9 cellular contexts compared by ENCODE assay signal in the genomic region with DNA sequence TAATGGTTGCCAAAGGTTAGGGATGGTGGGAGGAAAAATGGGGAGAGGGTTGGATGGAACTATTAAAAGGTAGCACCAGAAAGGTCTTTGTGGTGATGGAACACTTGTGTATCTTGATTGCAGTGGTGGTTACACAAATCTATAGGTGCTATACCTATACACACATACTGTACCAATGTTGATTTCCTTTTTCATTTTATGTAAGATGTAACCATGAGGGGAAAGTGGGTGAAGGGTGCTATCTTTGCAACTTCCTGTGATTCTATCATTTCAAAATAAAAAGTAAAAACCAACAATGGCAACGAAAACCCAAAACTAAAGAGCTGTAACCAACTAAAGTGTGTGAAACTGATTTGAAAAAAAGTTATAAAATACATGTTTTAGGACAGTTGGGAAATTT. TPM values are rescaled to one million over a fixed set of nuclear protein-coding genes. Genes with fewer than 3 reads are reported as not detected.
DNase-seq lines count a peak whose midpoint lies in the region; ATAC-seq, FAIRE-seq and TF ChIP-seq lines count a peak whose summit lies in the region.
"Had no signal": no experiment of that assay in that cellular context is flagged by ENCODE, and none has a peak within 500 bp of the region (broad histone marks: within the 10 kb centered on the region; RNA-seq: fewer than 3 reads in every experiment).

No MANE protein-coding gene starts in this region.

- H3K4me3 Mint-ChIP-seq in type B pancreatic cell = peak overlapping the region; percentile 96

- H3K4me1 ChIP-seq in HepG2 (ENCODE audit: insufficient read depth, low read length) (no peaks in the 10 kb centered on the region), right lobe of liver (peaks cover 0 to 5% (median 0%) of the 10 kb centered on the region in 4 donors), iPS-18a (ENCODE audit: control insufficient read depth, low read depth, low read length) (peaks cover 4% of the 10 kb centered on the region)

- no peak overlapping the region for H2AFZ ChIP-seq in HepG2 (ENCODE audit: low read length)

- H4K20me1 ChIP-seq in HepG2 (ENCODE audit: insufficient read depth, low read length) = no peaks in the 10 kb centered on the region

- H3K9ac ChIP-seq in HepG2 (ENCODE audit: insufficient read depth, low read depth, low read length) (no peak overlapping the region), iPS-18a (ENCODE audit: low read length) (peak overlapping the region; percentile 86)

- H3K4me1 Mint-ChIP-seq in type B pancreatic cell (ENCODE audit: unreplicated experiment) = peaks cover 18% of the 10 kb centered on the region

- peak overlapping the region; percentile 88 for H3K27ac Mint-ChIP-seq in type B pancreatic cell

- no peak for TF ChIP-seq RAD21 in HepG2 (CRISPR knock-in tag; IDR thresholded peaks at IDR 0.05)

- peaks cover 9% of the 10 kb centered on the region for H3K9me3 Mint-ChIP-seq in type B pancreatic cell

- H3K4me3 ChIP-seq in HepG2 (replicated peaks in 1 of 3; ENCODE audit: insufficient read depth in 1 of 3, low read depth in 2 of 3, low read length in 3 of 3) (no peak overlapping the region), right lobe of liver (no peak overlapping the region), iPS-18a (ENCODE audit: low read length) (peak overlapping the region; percentile 75)

- 40% methylated on average over 1 of the region's 1 CpG for WGBS in HepG2 (ENCODE audit: low lambda C conversion rate)
- WGBS in right lobe of liver (ENCODE audit: insufficient coverage, low coverage, low lambda C conversion rate, missing lambda C conversion rate) = 84% methylated on average over 1 of the region's 1 CpG

- DNase-seq in HepG2 (ENCODE audit: low spot score) (no peak), right lobe of liver (no peak), type B pancreatic cell (ENCODE audit: extremely low spot score, unreplicated experiment) (no peak), D341Med (ENCODE audit: low spot score) (no peak), cerebellar nuclear complex (lab: John Stamatoyannopoulos, UW) (no peak), RPMI8226 (no peak)
- DNase-seq: central memory CD4-positive, alpha-beta T cell had no signal

- ATAC-seq in HepG2 (no peak), right lobe of liver (no peak)

- H3K9me3 ChIP-seq in HepG2 (ENCODE audit: low read length) (no peaks in the 10 kb centered on the region; the same call in 1 of the 2 replicates), right lobe of liver (peaks cover 0 to 10% (median 8%) of the 10 kb centered on the region in 4 donors), iPS-18a (ENCODE audit: control insufficient read depth, low read depth, low read length) (peaks cover 12% of the 10 kb centered on the region)

- no peak for FAIRE-seq in HepG2 (lab: Jason Lieb, UNC)

- TF ChIP-seq CTCF in HepG2 (CRISPR knock-in tag; IDR thresholded peaks at IDR 0.05) = no peak
- no peak for TF ChIP-seq CTCF in right lobe of liver (IDR thresholded peaks at IDR 0.05)
- TF ChIP-seq CTCF in VCaP (conservative IDR thresholded peaks at IDR 0.05) = no peak
- no peak for TF ChIP-seq CTCF in type B pancreatic cell (conservative IDR thresholded peaks at IDR 0.05)

- CTCF ChIA-PET in HepG2 (lab: Yijun Ruan, JAX; ENCODE audit: low intra/inter-chr PET ratio, low total read pairs) = no interaction called here

- no peaks in the 10 kb centered on the region for H3K27me3 Mint-ChIP-seq in type B pancreatic cell

- peaks cover 2 to 8% of the 10 kb centered on the region in 2 experiments; a peak in 2 of 5 replicates for H3K36me3 ChIP-seq in HepG2 (replicated peaks in 1 of 2; ENCODE audit: control insufficient read depth in 1 of 2, insufficient read depth in 2 of 2, low read length in 2 of 2)
- peaks cover 0 to 23% (median 5%) of the 10 kb centered on the region in 4 donors for H3K36me3 ChIP-seq in right lobe of liver
- peaks cover 29% of the 10 kb centered on the region for H3K36me3 ChIP-seq in iPS-18a (ENCODE audit: control insufficient read depth, low read depth, low read length)

- no peak for TF ChIP-seq EP300 in HepG2 (IDR thresholded peaks at IDR 0.05; ENCODE audit: low read depth in 2 of 2, low read length in 2 of 2)
- no peak for TF ChIP-seq EP300 in HepG2 (CRISPR knock-in tag; IDR thresholded peaks at IDR 0.05; ENCODE audit: borderline replicate concordance)

- in situ Hi-C loops in HepG2 (cut with HindIII; ENCODE audit: extremely low pct_ligation_motif_present, low pct_unique_long_range_greater_than_20kb) = no loop called here

- POLR2A ChIA-PET in HepG2 (lab: Yijun Ruan, JAX) = no interaction called here

- intact Hi-C loops in HepG2 (cut with micrococcal nuclease; ENCODE audit: unreplicated experiment) (no loop called here), right lobe of liver (cut with DNase I) (no loop called here)

- H3K79me2 ChIP-seq in HepG2 (ENCODE audit: insufficient read depth, low read length) = no peaks in the 10 kb centered on the region

- TF ChIP-seq POLR2A in HepG2 (IDR thresholded peaks at IDR 0.05; ENCODE audit: insufficient read depth in 1 of 2, low read depth in 2 of 2, low read length in 2 of 2) (no peak), right lobe of liver (IDR thresholded peaks at IDR 0.05) (no peak)

- H3K36me3 Mint-ChIP-seq in type B pancreatic cell = peaks cover 50% of the 10 kb centered on the region

- H3K27ac ChIP-seq in HepG2 (ENCODE audit: extremely low read length, insufficient read depth, low read length) (no peak overlapping the region), right lobe of liver (no peak overlapping the region), VCaP (peak overlapping the region; percentile 85), iPS-18a (ENCODE audit: low read length) (no peak overlapping the region)

- no peak overlapping the region for H3K4me2 ChIP-seq in HepG2 (ENCODE audit: low read depth, low read length)

- no TSS peak for BruUV-seq in HepG2 (replicated peaks; lab: Mats Ljungman, UMichigan)

- H3K27me3 ChIP-seq in HepG2 (ENCODE audit: control insufficient read depth in 1 of 2, insufficient read depth in 2 of 2, low read length in 2 of 2) = no peaks in the 10 kb centered on the region
- no peaks in the 10 kb centered on the region for H3K27me3 ChIP-seq in right lobe of liver
- no peaks in the 10 kb centered on the region for H3K27me3 ChIP-seq in iPS-18a (ENCODE audit: control insufficient read depth, insufficient read depth, low read length)

TF ChIP-seq in HepG2, 621 proteins besides CTCF, POLR2A, EP300 and RAD21 (continues in another document):
- no peak for TF ChIP-seq ZNF749 (CRISPR knock-in tag; IDR thresholded peaks at IDR 0.05; ENCODE audit: borderline replicate concordance)
- TF ChIP-seq ELF4 (CRISPR knock-in tag; IDR thresholded peaks at IDR 0.05; ENCODE audit: borderline replicate concordance) = no peak

RNA-seq across cellular contexts. Expression of gene ZNF35, which starts 0.8 kb away (rescaled TPM):
- total RNA-seq in HepG2 (2016; rRNA removed; fragmentation: Illumina TruSeq; extraction: Trizol) (0.22 and 0.62 TPM in 2 replicates), right lobe of liver (1 to 10 TPM; 1.6 to 3.0 (median 2.1) TPM), type B pancreatic cell (ENCODE audit: low replicate concordance) (12.9 and 18.7 TPM in 2 replicates)
- 0.18 TPM in 1 of 2 replicates, not detected in the other for total RNA-seq in HepG2 (2016; cell fraction: cytosol; rRNA removed; fragmentation: Illumina TruSeq; extraction: Trizol; ENCODE audit: low read depth)
- total RNA-seq in HepG2 (2016; cell fraction: insoluble cytoplasmic fraction; rRNA removed; fragmentation: Illumina TruSeq; extraction: Trizol) = 0.16 and 0.37 TPM in 2 replicates
- 0.25 and 0.38 TPM in 2 replicates for total RNA-seq in HepG2 (2016; cell fraction: membrane; rRNA removed; fragmentation: Illumina TruSeq; extraction: Trizol)
- total RNA-seq in HepG2 (2016; cell fraction: nucleus; rRNA removed; fragmentation: Illumina TruSeq; extraction: Trizol) = 0.68 and 1.1 TPM in 2 replicates
- 0.18 and 0.20 TPM in 2 replicates for polyA plus RNA-seq in HepG2 (2011; rRNA removed)
- polyA plus RNA-seq in HepG2 (2011; cell fraction: cytosol; rRNA removed) = 0.04 and 0.19 TPM in 2 replicates
- polyA plus RNA-seq in HepG2 (2011; cell fraction: nucleus; rRNA removed) = 0.23 and 0.29 TPM in 2 replicates
- polyA plus RNA-seq in HepG2 (2012) = 0.36 and 0.47 TPM in 2 replicates
- 0.03 and 0.08 TPM in 2 replicates for polyA plus RNA-seq in HepG2 (2016; cell fraction: cytosol; fragmentation: Illumina TruSeq; extraction: Trizol; ENCODE audit: low read depth)
- polyA plus RNA-seq in HepG2 (2016; cell fraction: insoluble cytoplasmic fraction; fragmentation: Illumina TruSeq; extraction: Trizol; ENCODE audit: low read depth) = 0.22 and 0.23 TPM in 2 replicates
- 0.10 and 0.21 TPM in 2 replicates for polyA plus RNA-seq in HepG2 (2016; cell fraction: membrane; fragmentation: Illumina TruSeq; extraction: Trizol; ENCODE audit: low read depth)
- 0.46 and 0.55 TPM in 2 replicates for polyA plus RNA-seq in HepG2 (2016; cell fraction: nucleus; fragmentation: Illumina TruSeq; extraction: Trizol; ENCODE audit: insufficient read depth, low read depth)
- 0.06 and 15.9 TPM in 2 replicates for polyA minus RNA-seq in HepG2 (2011; rRNA and poly(A)+ RNA removed; ENCODE audit: low replicate concordance)
- 0.30 TPM in 1 of 2 replicates, not detected in the other for polyA minus RNA-seq in HepG2 (2011; cell fraction: cytosol; rRNA and poly(A)+ RNA removed)
- 0.64 and 1.2 TPM in 2 replicates for polyA minus RNA-seq in HepG2 (2011; cell fraction: nucleus; rRNA and poly(A)+ RNA removed)

RNA-seq across cellular contexts. Expression of gene ZNF197, which starts 22.9 kb away (rescaled TPM):
- total RNA-seq in HepG2 (2016; rRNA removed; fragmentation: Illumina TruSeq; extraction: Trizol) (6.8 and 9.9 TPM in 2 replicates), right lobe of liver (1 to 10 TPM; 4.4 to 9.5 (median 6.9) TPM), type B pancreatic cell (ENCODE audit: low replicate concordance) (20.4 and 32.7 TPM in 2 replicates)
- 2.1 and 2.9 TPM in 2 replicates for total RNA-seq in HepG2 (2016; cell fraction: cytosol; rRNA removed; fragmentation: Illumina TruSeq; extraction: Trizol; ENCODE audit: low read depth)
- 7.4 and 9.7 TPM in 2 replicates for total RNA-seq in HepG2 (2016; cell fraction: insoluble cytoplasmic fraction; rRNA removed; fragmentation: Illumina TruSeq; extraction: Trizol)
- total RNA-seq in HepG2 (2016; cell fraction: membrane; rRNA removed; fragmentation: Illumina TruSeq; extraction: Trizol) = 4.7 and 5.8 TPM in 2 replicates
- total RNA-seq in HepG2 (2016; cell fraction: nucleus; rRNA removed; fragmentation: Illumina TruSeq; extraction: Trizol) = 7.5 TPM in 2 replicates
- polyA plus RNA-seq in HepG2 (2011; rRNA removed) = 1.8 and 2.6 TPM in 2 replicates
- 1.4 and 1.8 TPM in 2 replicates for polyA plus RNA-seq in HepG2 (2011; cell fraction: cytosol; rRNA removed)
- 1.5 and 1.7 TPM in 2 replicates for polyA plus RNA-seq in HepG2 (2011; cell fraction: nucleus; rRNA removed)
- polyA plus RNA-seq in HepG2 (2012) = 3.7 and 5.2 TPM in 2 replicates
- 1.1 TPM in 2 replicates for polyA plus RNA-seq in HepG2 (2016; cell fraction: cytosol; fragmentation: Illumina TruSeq; extraction: Trizol; ENCODE audit: low read depth)
- polyA plus RNA-seq in HepG2 (2016; cell fraction: insoluble cytoplasmic fraction; fragmentation: Illumina TruSeq; extraction: Trizol; ENCODE audit: low read depth) = 7.0 and 8.2 TPM in 2 replicates
- 1.9 and 2.5 TPM in 2 replicates for polyA plus RNA-seq in HepG2 (2016; cell fraction: membrane; fragmentation: Illumina TruSeq; extraction: Trizol; ENCODE audit: low read depth)
- polyA plus RNA-seq in HepG2 (2016; cell fraction: nucleus; fragmentation: Illumina TruSeq; extraction: Trizol; ENCODE audit: insufficient read depth, low read depth) = 9.0 and 10.6 TPM in 2 replicates
- polyA minus RNA-seq in HepG2 (2011; rRNA and poly(A)+ RNA removed; ENCODE audit: low replicate concordance) = 6.0 and 12.2 TPM in 2 replicates
- 2.5 and 3.8 TPM in 2 replicates for polyA minus RNA-seq in HepG2 (2011; cell fraction: cytosol; rRNA and poly(A)+ RNA removed)
- polyA minus RNA-seq in HepG2 (2011; cell fraction: nucleus; rRNA and poly(A)+ RNA removed) = 7.9 and 9.7 TPM in 2 replicates
